In the genomic region with DNA sequence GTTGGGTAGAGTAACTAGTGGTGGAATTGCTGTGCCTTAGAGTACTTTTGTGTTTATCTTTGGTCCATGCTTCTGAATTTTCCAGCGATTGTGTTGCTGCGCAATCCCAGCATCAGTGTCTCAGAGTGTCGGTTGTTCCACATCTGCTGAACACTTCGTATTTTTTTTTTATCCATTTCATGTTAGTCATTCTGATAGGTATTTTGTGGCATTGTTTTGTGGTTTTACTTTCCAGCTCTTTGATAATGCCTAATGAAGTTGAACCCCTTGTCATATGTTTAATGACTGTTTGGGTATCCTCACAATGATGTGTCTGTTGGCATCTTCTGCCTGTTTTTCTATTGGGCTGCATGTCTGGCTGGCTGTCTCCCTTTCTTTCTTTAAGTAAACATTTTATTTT, we compare ENCODE assay signal across 1 cellular context.
TF ChIP-seq lines count a peak whose summit lies in the region.

No MANE protein-coding gene starts in this region.

TF ChIP-seq in SK-N-SH, 30 proteins besides CTCF, POLR2A, EP300 and RAD21:
- TF ChIP-seq TCF12 (IDR thresholded peaks at IDR 0.05): peak; percentile 71
- no peak for TF ChIP-seq SIN3A (IDR thresholded peaks at IDR 0.05; ENCODE audit: borderline replicate concordance, low read depth, low read length)
- TF ChIP-seq FOSL2 (IDR thresholded peaks at IDR 0.05; ENCODE audit: borderline replicate concordance, low read depth): 0 out of 2 replicates have a peak, but pooled peaks have one; percentile 23
